1 cellular context compared by ENCODE assay signal in genomic region chr18:49863769-49864615, GRCh38.
TF ChIP-seq lines count a peak whose summit lies in the region.

No MANE protein-coding gene starts in this region.

TF ChIP-seq in K562, 482 proteins besides CTCF, POLR2A, EP300 and RAD21 (continues in another document):
- no peak for TF ChIP-seq ZNF253 (CRISPR knock-in tag; conservative IDR thresholded peaks at IDR 0.05)
- no peak for TF ChIP-seq ZNF395 (CRISPR knock-in tag; IDR thresholded peaks at IDR 0.05)
- no peak for TF ChIP-seq ZNF639 (CRISPR knock-in tag; conservative IDR thresholded peaks at IDR 0.05 in 1 of 2, IDR thresholded peaks at IDR 0.05 in 1 of 2)
- no peak for TF ChIP-seq NR2C1 (IDR thresholded peaks at IDR 0.05)
- no peak for TF ChIP-seq NR2C1 (tag; IDR thresholded peaks at IDR 0.05)
- no peak for TF ChIP-seq ZNF740 (CRISPR knock-in tag; IDR thresholded peaks at IDR 0.05)
- no peak for TF ChIP-seq ZNF740 (tag; IDR thresholded peaks at IDR 0.05)
- TF ChIP-seq VEZF1 (CRISPR knock-in tag; IDR thresholded peaks at IDR 0.05), result peak; percentile 27; the same call in 1 of the 2 replicates
- peak in 1 of 2 experiments; percentile 7 for TF ChIP-seq E2F6 (IDR thresholded peaks at IDR 0.05; ENCODE audit: borderline replicate concordance in 1 of 2, extremely low read depth in 1 of 2, insufficient read depth in 1 of 2, insufficient read length in 1 of 2, low read depth in 1 of 2, low read length in 1 of 2, poor library complexity in 1 of 2, severe bottlenecking in 1 of 2)
- no peak for TF ChIP-seq PPARD (CRISPR knock-in tag; IDR thresholded peaks at IDR 0.05)
- no peak for TF ChIP-seq RBM25 (IDR thresholded peaks at IDR 0.05; ENCODE audit: low read depth, low read length, severe bottlenecking)
- TF ChIP-seq PRMT5 (CRISPR knock-in tag; IDR thresholded peaks at IDR 0.05), result no peak
- no peak for TF ChIP-seq SETDB1 (IDR thresholded peaks at IDR 0.05; ENCODE audit: low read length)
- peak; percentile 71 to 77 for TF ChIP-seq NRF1 (conservative IDR thresholded peaks at IDR 0.05 in 1 of 2, IDR thresholded peaks at IDR 0.05 in 1 of 2)
- TF ChIP-seq MECOM (CRISPR knock-in tag; IDR thresholded peaks at IDR 0.05), result no peak
- no peak for TF ChIP-seq DDX20 (tag; IDR thresholded peaks at IDR 0.05; ENCODE audit: low read depth)
- no peak for TF ChIP-seq DMBX1 (CRISPR knock-in tag; IDR thresholded peaks at IDR 0.05; ENCODE audit: borderline replicate concordance)
- TF ChIP-seq YY1 (IDR thresholded peaks at IDR 0.05; ENCODE audit: borderline replicate concordance in 1 of 3, control insufficient read depth in 1 of 3, extremely low read depth in 1 of 3, insufficient read depth in 3 of 3, insufficient read length in 1 of 3, insufficient replicate concordance in 2 of 3, low read depth in 1 of 3, low read length in 2 of 3), result peak; percentile 67 to 94 (median 85)
- no peak for TF ChIP-seq NFRKB (IDR thresholded peaks at IDR 0.05; ENCODE audit: low read depth)
- no peak for TF ChIP-seq DLX4 (CRISPR knock-in tag; IDR thresholded peaks at IDR 0.05)
- TF ChIP-seq ILF3 (IDR thresholded peaks at IDR 0.05; ENCODE audit: borderline replicate concordance), result no peak
- TF ChIP-seq TFAP4 (CRISPR knock-in tag; IDR thresholded peaks at IDR 0.05; ENCODE audit: borderline replicate concordance), result peak; percentile 23; the same call in 1 of the 2 replicates
- no peak for TF ChIP-seq ATF4 (CRISPR knock-in tag; IDR thresholded peaks at IDR 0.05)
- 0 out of 2 replicates have a peak, but pooled peaks have one; percentile 18 for TF ChIP-seq MYC (IDR thresholded peaks at IDR 0.05; ENCODE audit: low read depth, low read length)
- TF ChIP-seq MYC (CRISPR knock-in tag; IDR thresholded peaks at IDR 0.05; ENCODE audit: borderline replicate concordance, low read depth), result no peak
- peak; percentile 48; the same call in 1 of the 2 replicates for TF ChIP-seq L3MBTL2 (IDR thresholded peaks at IDR 0.05)
- no peak for TF ChIP-seq POLR2B (IDR thresholded peaks at IDR 0.05; ENCODE audit: low read depth, partially characterized antibody)
- TF ChIP-seq NFIC (IDR thresholded peaks at IDR 0.05), result no peak
- TF ChIP-seq DEAF1 (CRISPR knock-in tag; IDR thresholded peaks at IDR 0.05), result peak; percentile 50; the same call in 1 of the 2 replicates
- TF ChIP-seq MGA (IDR thresholded peaks at IDR 0.05), result 0 out of 2 replicates have a peak, but pooled peaks have one; percentile 22
- 0 out of 2 replicates have a peak, but pooled peaks have one; percentile 39 for TF ChIP-seq RBFOX2 (IDR thresholded peaks at IDR 0.05; ENCODE audit: low read depth, low read length)
- TF ChIP-seq ZNF75A (CRISPR knock-in tag; IDR thresholded peaks at IDR 0.05), result no peak
- TF ChIP-seq STAG1 (CRISPR knock-in tag; IDR thresholded peaks at IDR 0.05; ENCODE audit: borderline replicate concordance), result peak; percentile 49; the same call in 1 of the 2 replicates
